21 cellular contexts compared by ENCODE assay signal in the genomic region with DNA sequence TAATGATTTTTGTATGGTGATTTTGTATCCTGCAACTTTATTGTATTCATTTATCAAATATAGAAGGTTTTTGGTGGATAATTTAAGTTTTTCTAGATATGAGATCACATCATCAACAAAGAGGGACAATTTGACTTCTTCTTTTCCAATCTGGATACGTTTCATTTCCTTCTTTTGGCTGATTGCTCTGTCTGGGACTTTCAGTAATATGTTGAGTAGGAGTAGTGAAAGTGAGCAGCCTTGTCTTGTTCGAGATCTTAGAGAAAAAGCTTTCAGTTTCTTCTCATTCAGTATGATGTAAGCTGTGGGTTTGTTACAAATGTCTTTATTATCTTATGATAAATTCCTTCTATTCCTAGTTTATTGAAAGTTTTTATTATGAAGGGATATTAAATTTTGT.
A peak's percentile ranks its signal among the peaks of the same experiment; 100 is the strongest.
DNase-seq lines count a peak whose midpoint lies in the region; ATAC-seq lines count a peak whose summit lies in the region.
"Had no signal": no experiment of that assay in that cellular context is flagged by ENCODE, and none has a peak within 500 bp of the region (broad histone marks: within the 10 kb centered on the region; RNA-seq: fewer than 3 reads in every experiment).

No MANE protein-coding gene starts in this region.

- CTCF ChIA-PET in T-cell (lab: Charles Lee): interaction anchor here in 1 of 2 donors (0.6 kb wide), 1 partner anchor 200 kb away, joined by 3 read pairs; no protein-coding TSS in a partner anchor

- peak; percentile 12 for DNase-seq in Ammon's horn (ENCODE audit: low spot score)
- no peak for DNase-seq in COLO829 (ENCODE audit: low spot score)
- no peak for DNase-seq in DMS 273 treated with DMSO at 0.1 percent for 48 hours (lab: John Stamatoyannopoulos, UW)
- no peak for DNase-seq in T-cell
- DNase-seq: activated CD4-positive, alpha-beta memory T cell treated with anti-CD3 and anti-CD28 coated beads for 36 hours; activated T-cell treated with anti-CD3 and anti-CD28 coated beads, Interleukin-2, amount 50 U/mL, for 4 hours; C1 segment of cervical spinal cord; DMS153; mesendoderm; NCI-H1436 treated with DMSO at 0.1 percent for 48 hours; NCI-H774; nephron progenitor cell; stimulated activated CD4-positive, alpha-beta T cell treated with anti-CD3 and anti-CD28 coated beads, Interleukin-15, amount 100 ng/mL, for 24 hours; stimulated activated naive CD4-positive, alpha-beta T cell treated with Interleukin-2 at 50 U/mL for 16 hours; transverse colon; WERI-Rb-1 had no signal

- POLR2A ChIA-PET in T-cell (lab: Charles Lee): no interaction called here

- no peak overlapping the region for H3K4me3 Mint-ChIP-seq in T-cell
- H3K4me3 Mint-ChIP-seq: activated CD4-positive, alpha-beta memory T cell treated with anti-CD3 and anti-CD28 coated beads for 36 hours; activated naive CD4-positive, alpha-beta T cell treated with anti-CD3 and anti-CD28 coated beads, Interleukin-2, amount 50 U/mL, for 24 hours; activated T-cell treated with anti-CD3 and anti-CD28 coated beads, Interleukin-2, amount 50 U/mL, for 4 hours; nephron progenitor cell had no signal

- H3K9me3 Mint-ChIP-seq in T-cell: peaks cover 4 to 10% (median 5%) of the 10 kb centered on the region in 3 donors
- H3K9me3 Mint-ChIP-seq: nephron progenitor cell had no signal

- no peaks in the 10 kb centered on the region for H3K4me1 Mint-ChIP-seq in T-cell
- H3K4me1 Mint-ChIP-seq: activated naive CD4-positive, alpha-beta T cell treated with anti-CD3 and anti-CD28 coated beads, Interleukin-2, amount 50 U/mL, for 24 hours; nephron progenitor cell had no signal

- H3K27ac Mint-ChIP-seq in T-cell: no peak overlapping the region
- H3K27ac Mint-ChIP-seq: activated CD4-positive, alpha-beta memory T cell treated with anti-CD3 and anti-CD28 coated beads for 36 hours; activated naive CD4-positive, alpha-beta T cell treated with anti-CD3 and anti-CD28 coated beads, Interleukin-2, amount 50 U/mL, for 24 hours; nephron progenitor cell had no signal

- peaks cover 0 to 4% of the 10 kb centered on the region in 2 donors for H3K27me3 Mint-ChIP-seq in T-cell
- H3K27me3 Mint-ChIP-seq: activated CD4-positive, alpha-beta memory T cell treated with anti-CD3 and anti-CD28 coated beads for 36 hours; activated naive CD4-positive, alpha-beta T cell treated with anti-CD3 and anti-CD28 coated beads, Interleukin-2, amount 50 U/mL, for 24 hours had no signal

- no peaks in the 10 kb centered on the region for H3K36me3 Mint-ChIP-seq in T-cell
- H3K36me3 Mint-ChIP-seq: activated CD4-positive, alpha-beta memory T cell treated with anti-CD3 and anti-CD28 coated beads for 36 hours; activated naive CD4-positive, alpha-beta T cell treated with anti-CD3 and anti-CD28 coated beads, Interleukin-2, amount 50 U/mL, for 24 hours had no signal

- peak; percentile 70 for ATAC-seq in GM19463 (IDR thresholded peaks at IDR 0.05; ENCODE audit: unreplicated experiment)
- peak; percentile 68 for ATAC-seq in HG02852 (IDR thresholded peaks at IDR 0.05; ENCODE audit: unreplicated experiment)
- peak; percentile 73 for ATAC-seq in HG03521 (IDR thresholded peaks at IDR 0.05; ENCODE audit: unreplicated experiment)
- no peak for ATAC-seq in GM19324 (IDR thresholded peaks at IDR 0.05; ENCODE audit: low FRiP score, unreplicated experiment)
- no peak for ATAC-seq in T-cell (replicated peaks in 1 of 4)
- ATAC-seq: activated T-cell treated with anti-CD3 and anti-CD28 coated beads, Interleukin-2, amount 50 U/mL, for 4 hours had no signal

Comparison
In these comparisons a context has a peak if more than half of its experiments do, and no peak if none do; other contexts are left out.
1. ATAC-seq: peak in GM19463 (single experiment), HG02852 (single experiment) and HG03521 (single experiment); none in GM19324 (single experiment) and T-cell (0 of 4).